ENCODE assay signal across 16 cellular contexts in the genomic region with DNA sequence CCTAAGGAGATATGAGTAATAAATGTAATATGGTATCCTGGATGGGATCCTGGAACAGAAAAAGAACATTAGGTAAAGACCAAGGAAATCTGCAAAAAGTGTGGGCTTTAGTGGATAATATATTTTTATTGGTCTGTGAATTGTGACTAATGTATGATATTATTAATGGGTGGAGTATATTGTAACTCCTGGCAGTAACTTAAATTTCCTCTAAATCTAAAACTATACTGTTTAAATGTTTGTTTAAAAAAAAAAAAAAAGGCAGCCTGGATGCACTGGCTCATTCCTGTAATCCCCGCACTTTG.
"Had no signal": no experiment of that assay in that cellular context is flagged by ENCODE, and none has a peak within 500 bp of the region (broad histone marks: within the 10 kb centered on the region; RNA-seq: fewer than 3 reads in every experiment).

No MANE protein-coding gene starts in this region.

- H3K9me3 ChIP-seq: thyroid gland had no signal

- H3K4me3 Mint-ChIP-seq: activated CD4-positive, alpha-beta memory T cell treated with anti-CD3 and anti-CD28 coated beads for 36 hours; activated naive CD8-positive, alpha-beta T cell treated with anti-CD3 and anti-CD28 coated beads, Interleukin-2, amount 10 ng/mL, durations not matched to agents 7 days and 5 days; nephron progenitor cell; stimulated activated naive CD8-positive, alpha-beta T cell treated with anti-CD3 and anti-CD28 coated beads, Interleukin-15, Interleukin-2, amounts not matched to agents 100 ng/mL and 50 ng/mL, for 24 hours; T-helper 17 cell had no signal

- H2AFZ ChIP-seq: parathyroid adenoma had no signal

- H3K4me3 ChIP-seq: cardiac muscle cell, thyroid gland had no signal

- H3K9ac ChIP-seq: parathyroid adenoma had no signal

- H3K79me2 ChIP-seq: parathyroid adenoma had no signal

- H3K4me1 ChIP-seq: thyroid gland had no signal

- H3K36me3 ChIP-seq: cardiac muscle cell, thyroid gland had no signal

- H3K27ac ChIP-seq: cardiac muscle cell, parathyroid adenoma, thyroid gland had no signal

- H3K27ac Mint-ChIP-seq: activated CD4-positive, alpha-beta memory T cell treated with anti-CD3 and anti-CD28 coated beads for 36 hours; activated naive CD8-positive, alpha-beta T cell treated with anti-CD3 and anti-CD28 coated beads, Interleukin-2, amount 10 ng/mL, durations not matched to agents 7 days and 5 days; nephron progenitor cell; stimulated activated naive CD8-positive, alpha-beta T cell treated with anti-CD3 and anti-CD28 coated beads, Interleukin-15, Interleukin-2, amounts not matched to agents 100 ng/mL and 50 ng/mL, for 24 hours had no signal

- H3K27me3 ChIP-seq: cardiac muscle cell, thyroid gland had no signal

- H3K27me3 Mint-ChIP-seq: activated CD4-positive, alpha-beta memory T cell treated with anti-CD3 and anti-CD28 coated beads for 36 hours; activated naive CD8-positive, alpha-beta T cell treated with anti-CD3 and anti-CD28 coated beads, Interleukin-2, amount 10 ng/mL, durations not matched to agents 7 days and 5 days; stimulated activated naive CD8-positive, alpha-beta T cell treated with anti-CD3 and anti-CD28 coated beads, Interleukin-15, Interleukin-2, amounts not matched to agents 100 ng/mL and 50 ng/mL, for 24 hours; T-helper 17 cell had no signal

- H3K9me3 Mint-ChIP-seq: activated CD4-positive, alpha-beta memory T cell treated with anti-CD3 and anti-CD28 coated beads for 36 hours; activated naive CD8-positive, alpha-beta T cell treated with anti-CD3 and anti-CD28 coated beads, Interleukin-2, amount 10 ng/mL, durations not matched to agents 7 days and 5 days; nephron progenitor cell; stimulated activated naive CD8-positive, alpha-beta T cell treated with anti-CD3 and anti-CD28 coated beads, Interleukin-15, Interleukin-2, amounts not matched to agents 100 ng/mL and 50 ng/mL, for 24 hours had no signal

- DNase-seq: activated CD4-positive, alpha-beta memory T cell treated with anti-CD3 and anti-CD28 coated beads for 36 hours; activated CD4-positive, alpha-beta T cell treated with anti-CD3 and anti-CD28 coated beads for 48 hours; activated naive CD4-positive, alpha-beta T cell treated with Interleukin-2 at 50 U/mL for 16 hours; activated naive CD8-positive, alpha-beta T cell treated with anti-CD3 and anti-CD28 coated beads, Interleukin-2, amount 10 ng/mL, durations not matched to agents 7 days and 5 days; activated T-cell treated with anti-CD3 and anti-CD28 coated beads, Interleukin-2, amount 50 U/mL, for 48 hours; amniotic stem cell; cortex of kidney; foreskin melanocyte; nephron progenitor cell; stimulated activated CD4-positive, alpha-beta T cell treated with anti-CD3 and anti-CD28 coated beads, Interleukin-1b, Interleukin-23, amount 100 ng/mL, for 48 hours; T-helper 17 cell; thyroid gland had no signal

- ATAC-seq: right cardiac atrium, T-helper 17 cell had no signal
